8 cellular contexts compared by ENCODE assay signal in the genomic region with DNA sequence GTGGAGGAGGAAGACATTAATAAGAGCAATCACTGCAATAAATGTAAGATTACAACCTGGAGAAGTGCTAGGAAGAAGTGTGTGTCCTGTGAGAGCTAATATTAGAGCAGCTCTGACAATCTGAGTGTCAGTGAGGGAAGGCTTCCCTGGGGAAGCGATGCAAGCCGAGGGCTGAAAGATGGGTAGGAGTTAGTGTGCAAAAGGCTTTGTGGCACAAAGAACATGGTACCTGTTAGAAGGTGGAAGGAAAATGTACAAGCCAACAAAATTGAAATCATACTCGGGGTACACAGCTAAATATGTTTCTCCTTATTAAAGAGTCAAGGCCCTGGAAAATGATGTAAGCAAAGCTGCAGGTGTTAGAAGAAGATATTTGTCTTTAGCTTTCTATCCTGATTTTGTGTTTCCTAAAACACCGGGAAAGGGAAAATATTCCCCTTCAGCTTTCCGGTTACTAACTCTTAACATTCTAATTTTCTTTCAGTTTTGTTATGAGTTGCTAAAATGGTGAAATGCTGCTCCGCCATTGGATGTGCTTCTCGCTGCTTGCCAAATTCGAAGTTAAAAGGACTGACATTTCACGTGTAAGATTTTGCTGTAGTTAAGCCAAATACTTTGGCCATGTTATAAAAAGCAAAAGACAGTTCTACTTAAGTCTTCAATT. TPM values are rescaled to one million over a fixed set of nuclear protein-coding genes. Genes with fewer than 3 reads are reported as not detected.
DNase-seq lines count a peak whose midpoint lies in the region; TF ChIP-seq lines count a peak whose summit lies in the region.

No MANE protein-coding gene starts in this region.

- peaks cover 17% of the 10 kb centered on the region for H3K36me3 Mint-ChIP-seq in activated naive CD8-positive, alpha-beta T cell

- H3K4me3 ChIP-seq in HL-60 (replicated peaks; ENCODE audit: insufficient read depth, low read length) (peak overlapping the region; percentile 82), iPS-15b (ENCODE audit: low read depth, low read length) (peak overlapping the region; percentile 95), subcutaneous abdominal adipose tissue (ENCODE audit: low read depth in 1 of 5, low read length in 5 of 5) (peak overlapping the region; percentile 89 to 99 (median 94))

- H3K9me3 Mint-ChIP-seq in activated naive CD8-positive, alpha-beta T cell (ENCODE audit: low read depth), result no peaks in the 10 kb centered on the region

- H3K4me1 ChIP-seq in iPS-15b (ENCODE audit: control insufficient read depth, insufficient read depth, low read length) (peaks cover 18% of the 10 kb centered on the region), subcutaneous abdominal adipose tissue (ENCODE audit: control insufficient read depth in 5 of 5, insufficient read depth in 5 of 5, low read length in 5 of 5) (peaks cover 4 to 42% (median 35%) of the 10 kb centered on the region in 5 donors)

- no peaks in the 10 kb centered on the region for H3K9me3 ChIP-seq in iPS-15b (ENCODE audit: control insufficient read depth, insufficient read depth, low read length)
- no peaks in the 10 kb centered on the region for H3K9me3 ChIP-seq in subcutaneous abdominal adipose tissue (ENCODE audit: control insufficient read depth in 5 of 5, low read length in 5 of 5)

- H3K27me3 ChIP-seq in HL-60 (ENCODE audit: insufficient read depth, poor library complexity, severe bottlenecking) (no peaks in the 10 kb centered on the region), iPS-15b (ENCODE audit: control insufficient read depth, insufficient read depth, low read length) (no peaks in the 10 kb centered on the region), subcutaneous abdominal adipose tissue (ENCODE audit: control insufficient read depth in 5 of 5, insufficient read depth in 4 of 5, low read length in 5 of 5) (no peaks in the 10 kb centered on the region)

- peak overlapping the region; percentile 91 for H3K27ac Mint-ChIP-seq in activated naive CD8-positive, alpha-beta T cell

- peaks cover 50% of the 10 kb centered on the region for H3K4me1 Mint-ChIP-seq in activated naive CD8-positive, alpha-beta T cell (ENCODE audit: low read depth)

- H3K36me3 ChIP-seq in iPS-15b (ENCODE audit: control insufficient read depth, insufficient read depth, low read length) (no peaks in the 10 kb centered on the region), subcutaneous abdominal adipose tissue (ENCODE audit: control insufficient read depth in 5 of 5, insufficient read depth in 5 of 5, low read length in 5 of 5) (peaks cover 2 to 23% (median 13%) of the 10 kb centered on the region in 5 donors)

- H3K9ac ChIP-seq in iPS-15b (ENCODE audit: low read depth, low read length) (peak overlapping the region; percentile 50), subcutaneous abdominal adipose tissue (ENCODE audit: low read length in 5 of 5) (peak overlapping the region; percentile 60 to 91 (median 82))

- peak overlapping the region; percentile 89 for H3K27ac ChIP-seq in HL-60 (replicated peaks)
- peak overlapping the region; percentile 91 for H3K27ac ChIP-seq in subcutaneous abdominal adipose tissue (ENCODE audit: low read depth, low read length)

- no peaks in the 10 kb centered on the region for H3K27me3 Mint-ChIP-seq in activated naive CD8-positive, alpha-beta T cell

- TF ChIP-seq CTCF in HL-60 (IDR thresholded peaks at IDR 0.05; ENCODE audit: insufficient read depth, low read length), result no peak

- no peak overlapping the region for H3K4me3 Mint-ChIP-seq in activated naive CD8-positive, alpha-beta T cell

- DNase-seq in stimulated activated CD4-positive, alpha-beta T cell treated with anti-CD3 and anti-CD28 coated beads, Interleukin-2, amount 100 ng/mL, for 24 hours, result peak; percentile 10 to 24
- no peak for DNase-seq in stimulated activated CD4-positive, alpha-beta T cell treated with anti-CD3 and anti-CD28 coated beads, Interleukin-1b, Interleukin-23, amount 100 ng/mL, for 48 hours
- no peak for DNase-seq in HL-60 (ENCODE audit: low read depth in 1 of 2, low spot score in 1 of 2)
- no peak for DNase-seq in occipital lobe (lab: John Stamatoyannopoulos, UW)
- no peak for DNase-seq in NCI-H2196 (lab: John Stamatoyannopoulos, UW; ENCODE audit: unreplicated experiment)

RNA-seq across cellular contexts. Expression of a gene that starts 0.8 kb away (rescaled TPM):
- 18.6 TPM for total RNA-seq in occipital lobe

RNA-seq across cellular contexts. Expression of a gene that starts 0.9 kb away (rescaled TPM):
- total RNA-seq in occipital lobe, result 51.6 TPM

RNA-seq across cellular contexts. Expression of a gene that starts 40.8 kb away (rescaled TPM):
- not detected for total RNA-seq in occipital lobe

Comparison
In these comparisons a context has a peak if more than half of its experiments do, and no peak if none do; other contexts are left out.
1. DNase-seq: peak in stimulated activated CD4-positive, alpha-beta T cell treated with anti-CD3 and anti-CD28 coated beads, Interleukin-2, amount 100 ng/mL, for 24 hours (2 of 2); none in stimulated activated CD4-positive, alpha-beta T cell treated with anti-CD3 and anti-CD28 coated beads, Interleukin-1b, Interleukin-23, amount 100 ng/mL, for 48 hours (single experiment), HL-60 (0 of 2), occipital lobe (single experiment) and NCI-H2196 (single experiment).
2. Peak in every context shown above with its lines, with median percentiles within 50 percentile points of each other: H3K4me3 ChIP-seq.